In the genomic region with DNA sequence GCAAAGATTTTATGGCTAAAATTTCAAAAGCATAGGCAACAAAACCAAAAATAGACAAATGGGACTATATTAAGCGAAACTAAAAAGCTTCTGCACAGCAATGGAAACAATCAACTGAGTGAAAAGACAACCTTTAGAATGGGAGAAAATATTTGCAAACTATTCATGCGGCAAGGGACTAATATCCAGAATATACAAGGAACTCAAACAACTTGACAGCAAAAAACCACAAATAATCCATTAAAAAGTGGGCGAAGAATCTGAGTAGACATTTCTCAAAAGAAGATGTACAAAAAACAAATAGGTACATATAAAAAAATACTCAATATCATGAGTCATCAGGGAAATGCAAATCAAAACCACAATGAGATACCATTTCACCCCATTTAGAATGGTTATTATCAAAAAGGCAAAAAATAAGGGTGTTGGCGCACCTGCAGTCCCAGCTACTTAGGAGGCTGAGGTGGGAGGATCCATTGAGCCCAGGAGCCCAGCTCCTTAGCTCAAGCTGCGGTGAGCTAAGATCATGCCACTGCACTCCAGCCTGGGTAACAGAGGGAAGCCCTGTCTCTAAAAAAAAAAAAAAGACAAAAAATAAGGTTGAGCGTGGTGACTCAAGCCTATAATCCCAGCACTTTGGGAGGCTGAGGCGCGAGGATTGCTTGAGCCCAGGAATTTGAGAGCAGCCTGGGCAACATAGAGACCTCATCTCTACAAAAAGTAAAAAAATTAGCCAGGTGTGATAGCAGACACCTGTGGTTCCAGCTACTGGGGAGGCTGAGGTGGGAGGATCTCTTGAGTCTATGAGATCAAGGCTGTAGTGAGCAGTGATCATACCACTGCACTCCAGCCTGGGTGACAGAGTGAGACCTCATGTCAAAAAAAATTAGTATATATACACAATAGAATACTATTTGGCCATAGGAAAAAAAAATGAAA, we compare ENCODE assay signal across 15 cellular contexts. TPM values are rescaled to one million over a fixed set of nuclear protein-coding genes. Genes with fewer than 3 reads are reported as not detected.
DNase-seq lines count a peak whose midpoint lies in the region; ATAC-seq, FAIRE-seq and TF ChIP-seq lines count a peak whose summit lies in the region.
"Had no signal": no experiment of that assay in that cellular context is flagged by ENCODE, and none has a peak within 500 bp of the region (broad histone marks: within the 10 kb centered on the region; RNA-seq: fewer than 3 reads in every experiment).

No MANE protein-coding gene starts in this region.

- peak overlapping the region; percentile 53 for H3K27ac Mint-ChIP-seq in activated naive CD8-positive, alpha-beta T cell treated with anti-CD3 and anti-CD28 coated beads, Interleukin-2, amount 10 ng/mL, durations not matched to agents 7 days and 5 days

- H3K4me3 ChIP-seq in A549 (no peak overlapping the region), uterus (no peak overlapping the region), upper lobe of right lung (no peak overlapping the region)
- H3K4me3 ChIP-seq: esophagus squamous epithelium, upper lobe of left lung had no signal

- H3K4me1 Mint-ChIP-seq in activated naive CD8-positive, alpha-beta T cell treated with anti-CD3 and anti-CD28 coated beads, Interleukin-2, amount 10 ng/mL, durations not matched to agents 7 days and 5 days, result peaks cover 31% of the 10 kb centered on the region

- H3K36me3 ChIP-seq in uterus (no peaks in the 10 kb centered on the region), upper lobe of right lung (no peaks in the 10 kb centered on the region)
- H3K36me3 ChIP-seq: esophagus squamous epithelium, upper lobe of left lung had no signal

- TF ChIP-seq POLR2A in A549 (IDR thresholded peaks at IDR 0.05; ENCODE audit: low read length), result no peak
- no peak for TF ChIP-seq POLR2A in GM12891 (IDR thresholded peaks at IDR 0.05; ENCODE audit: low read depth, low read length)
- TF ChIP-seq POLR2A in uterus (IDR thresholded peaks at IDR 0.05), result no peak

- H3K27ac ChIP-seq in A549 (no peak overlapping the region), uterus (no peak overlapping the region), upper lobe of right lung (no peak overlapping the region)
- H3K27ac ChIP-seq: esophagus squamous epithelium, upper lobe of left lung had no signal

- TF ChIP-seq RAD21 in A549 (conservative IDR thresholded peaks at IDR 0.05 in 1 of 2, IDR thresholded peaks at IDR 0.05 in 1 of 2), result no peak

- WGBS in A549 (ENCODE audit: missing lambda C conversion rate), result 92% methylated on average over 8 of the region's 8 CpGs

- H3K4me3 Mint-ChIP-seq in activated naive CD8-positive, alpha-beta T cell treated with anti-CD3 and anti-CD28 coated beads, Interleukin-2, amount 10 ng/mL, durations not matched to agents 7 days and 5 days, result peak overlapping the region; percentile 58

- POLR2A ChIA-PET in A549 (lab: Yijun Ruan, JAX), result interaction anchor here (0.6 kb wide), 1 partner anchor 136 kb away, joined by 5 read pairs; no protein-coding TSS in a partner anchor
- POLR2A ChIA-PET in activated naive CD8-positive, alpha-beta T cell treated with anti-CD3 and anti-CD28 coated beads, Interleukin-2, amount 10 ng/mL, durations not matched to agents 7 days and 5 days (lab: Charles Lee), result interaction anchor here (0.7 to 7.8 kb wide), 5 partner anchors 9 to 147 kb away, joined by 3 to 202 read pairs (median 5); partner anchors contain the start of genes H2AZ2 and MYO1G

- no peak for FAIRE-seq in A549 (lab: Jason Lieb, UNC)
- no peak for FAIRE-seq in GM12891 (lab: Jason Lieb, UNC)
- FAIRE-seq: bronchial epithelial cell had no signal

- intact Hi-C loops in uterus (cut with DNase I; ENCODE audit: low total_unique reads) (no loop called here), upper lobe of right lung (cut with DNase I) (no loop called here)

- CTCF ChIA-PET in A549 (lab: Yijun Ruan, JAX), result interaction anchor here (0.7 to 3.2 kb wide), 3 partner anchors 9 to 140 kb away, joined by 3 to 11 read pairs (median 4); no protein-coding TSS in a partner anchor

- no peak for TF ChIP-seq EP300 in A549 (IDR thresholded peaks at IDR 0.05)

- H3K4me1 ChIP-seq in A549 (no peaks in the 10 kb centered on the region), uterus (peaks cover 0 to 1% of the 10 kb centered on the region in 2 donors), upper lobe of right lung (peaks cover 7% of the 10 kb centered on the region)

- DNase-seq in A549 (ENCODE audit: low read depth in 1 of 2, low spot score in 1 of 2) (no peak), GM12891 (ENCODE audit: insufficient read length, low spot score) (no peak), NAMALWA (ENCODE audit: low spot score) (peak; percentile 94), DMS153 treated with DMSO at 0.1 percent for 48 hours (lab: John Stamatoyannopoulos, UW; ENCODE audit: unreplicated experiment) (no peak), inferior parietal cortex (ENCODE audit: extremely low spot score) (no peak), uterus (no peak), upper lobe of right lung (no peak)
- no peak for DNase-seq in activated naive CD8-positive, alpha-beta T cell treated with anti-CD3 and anti-CD28 coated beads, Interleukin-2, amount 10 ng/mL, durations not matched to agents 7 days and 5 days
- DNase-seq: C1 segment of cervical spinal cord; esophagus squamous epithelium; midbrain; NCI-H1436; NK-92 treated with Interleukin-12 subunit alpha and Interleukin-12 subunit beta, amount 100 ng/mL, for 24 hours had no signal

- ATAC-seq in A549 (no peak), upper lobe of right lung (no peak)
- no peak for ATAC-seq in activated naive CD8-positive, alpha-beta T cell treated with anti-CD3 and anti-CD28 coated beads, Interleukin-2, amount 10 ng/mL, durations not matched to agents 7 days and 5 days (ENCODE audit: low read depth)

- H3K9me3 ChIP-seq in A549 (no peaks in the 10 kb centered on the region), uterus (no peaks in the 10 kb centered on the region), upper lobe of right lung (no peaks in the 10 kb centered on the region)
- H3K9me3 ChIP-seq: esophagus squamous epithelium, upper lobe of left lung had no signal

- H3K9me3 Mint-ChIP-seq in activated naive CD8-positive, alpha-beta T cell treated with anti-CD3 and anti-CD28 coated beads, Interleukin-2, amount 10 ng/mL, durations not matched to agents 7 days and 5 days, result no peaks in the 10 kb centered on the region

- H3K27me3 ChIP-seq in uterus, result no peaks in the 10 kb centered on the region
- no peaks in the 10 kb centered on the region for H3K27me3 ChIP-seq in upper lobe of right lung
- H3K27me3 ChIP-seq: esophagus squamous epithelium, upper lobe of left lung had no signal

- TF ChIP-seq CTCF in A549 (IDR thresholded peaks at IDR 0.05) (no peak), uterus (IDR thresholded peaks at IDR 0.05) (no peak), upper lobe of right lung (IDR thresholded peaks at IDR 0.05) (no peak)

- no peak overlapping the region for H3K4me2 ChIP-seq in A549

- no peaks in the 10 kb centered on the region for H3K27me3 Mint-ChIP-seq in activated naive CD8-positive, alpha-beta T cell treated with anti-CD3 and anti-CD28 coated beads, Interleukin-2, amount 10 ng/mL, durations not matched to agents 7 days and 5 days

- H3K36me3 Mint-ChIP-seq in activated naive CD8-positive, alpha-beta T cell treated with anti-CD3 and anti-CD28 coated beads, Interleukin-2, amount 10 ng/mL, durations not matched to agents 7 days and 5 days, result no peaks in the 10 kb centered on the region

TF ChIP-seq in A549, 52 proteins besides CTCF, POLR2A, EP300 and RAD21:
- no peak for TF ChIP-seq KDM1A (IDR thresholded peaks at IDR 0.05; ENCODE audit: low read depth)
- no peak for TF ChIP-seq FOXS1 (CRISPR knock-in tag; IDR thresholded peaks at IDR 0.05)
- TF ChIP-seq FOSL2 (IDR thresholded peaks at IDR 0.05), result no peak
- TF ChIP-seq FOSL2 (CRISPR knock-in tag; IDR thresholded peaks at IDR 0.05), result peak; percentile 30; the same call in 1 of the 2 replicates
- no peak for TF ChIP-seq SREBF2 (IDR thresholded peaks at IDR 0.05)
- no peak for TF ChIP-seq NPAS2 (CRISPR knock-in tag; IDR thresholded peaks at IDR 0.05; ENCODE audit: borderline replicate concordance)

TF ChIP-seq in GM12891, 5 proteins besides CTCF, POLR2A, EP300 and RAD21:
- TF ChIP-seq TAF1 (IDR thresholded peaks at IDR 0.05; ENCODE audit: low read depth, low read length) (no peak), POU2F2 (IDR thresholded peaks at IDR 0.05; ENCODE audit: low read depth, low read length) (peak; percentile 57; the same call in 1 of the 2 replicates), POLR2AphosphoS5 (IDR thresholded peaks at IDR 0.05; ENCODE audit: low read depth, low read length) (no peak)

RNA-seq across cellular contexts. Expression of gene CCM2, which starts 4.2 kb away (rescaled TPM):
- polyA plus RNA-seq in A549 (2011; rRNA removed) (18.9 and 24.8 TPM in 2 replicates), A549 (2017; fragmentation: RNase III; extraction: RNeasy Plus Mini Kit Qiagen cat#74134 plus additional on column Dnase treatment) (33.3 to 38.0 TPM (median 34.6 TPM) in 3 replicates)
- 50.6 and 66.6 TPM in 2 replicates for polyA plus RNA-seq in A549 (2012; cell fraction: cytosol; rRNA removed)
- polyA plus RNA-seq in A549 (2012; cell fraction: nucleus; rRNA removed), result 65.7 and 80.1 TPM in 2 replicates
- 38.7 and 53.4 TPM in 2 replicates for polyA minus RNA-seq in A549 (2011; rRNA and poly(A)+ RNA removed)
- polyA plus RNA-seq in GM12891 (2012; ENCODE audit: low read depth, missing spikeins), result 64.9 TPM
- total RNA-seq in activated naive CD8-positive, alpha-beta T cell treated with anti-CD3 and anti-CD28 coated beads, Interleukin-2, amount 10 ng/mL, durations not matched to agents 7 days and 5 days, result 100 to 1,000 TPM; 126 to 132 TPM
- total RNA-seq in uterus (10 to 100 TPM in 3 of 4 donors, 1 to 10 TPM in 1; 7.6 to 70.2 (median 33.6) TPM), upper lobe of right lung (40.2 TPM)

RNA-seq across cellular contexts. Expression of gene MYO1G, which starts 17.0 kb away (rescaled TPM):
- polyA plus RNA-seq in A549 (2011; rRNA removed) (0.03 TPM in 1 of 2 replicates, not detected in the other), A549 (2017; fragmentation: RNase III; extraction: RNeasy Plus Mini Kit Qiagen cat#74134 plus additional on column Dnase treatment) (0.04 to 0.12 TPM (median 0.06 TPM) in 3 replicates)
- polyA plus RNA-seq in A549 (2012; cell fraction: cytosol; rRNA removed), result 0.05 and 0.09 TPM in 2 replicates
- 0.28 and 0.48 TPM in 2 replicates for polyA plus RNA-seq in A549 (2012; cell fraction: nucleus; rRNA removed)
- polyA minus RNA-seq in A549 (2011; rRNA and poly(A)+ RNA removed), result 0.33 and 0.73 TPM in 2 replicates
- polyA plus RNA-seq in GM12891 (2012; ENCODE audit: low read depth, missing spikeins), result 203 TPM
- total RNA-seq in activated naive CD8-positive, alpha-beta T cell treated with anti-CD3 and anti-CD28 coated beads, Interleukin-2, amount 10 ng/mL, durations not matched to agents 7 days and 5 days, result 100 to 1,000 TPM; 382 to 403 TPM
- total RNA-seq in uterus (1 to 10 TPM in 3 of 4 donors, under 1 TPM in 1; 0.59 to 3.1 (median 1.2) TPM), upper lobe of right lung (21.0 TPM)

Comparison
In these comparisons a context has a peak if more than half of its experiments do, and no peak if none do; other contexts are left out.
1. RNA of gene MYO1G, which starts 17.0 kb away (total RNA-seq): 382 to 403 TPM in activated naive CD8-positive, alpha-beta T cell treated with anti-CD3 and anti-CD28 coated beads, Interleukin-2, amount 10 ng/mL, durations not matched to agents 7 days and 5 days; 21.0 TPM in upper lobe of right lung (single experiment) and 0.59 to 3.1 TPM in uterus; every median in the first group is over 10 times any median in the second.